In the genomic region with DNA sequence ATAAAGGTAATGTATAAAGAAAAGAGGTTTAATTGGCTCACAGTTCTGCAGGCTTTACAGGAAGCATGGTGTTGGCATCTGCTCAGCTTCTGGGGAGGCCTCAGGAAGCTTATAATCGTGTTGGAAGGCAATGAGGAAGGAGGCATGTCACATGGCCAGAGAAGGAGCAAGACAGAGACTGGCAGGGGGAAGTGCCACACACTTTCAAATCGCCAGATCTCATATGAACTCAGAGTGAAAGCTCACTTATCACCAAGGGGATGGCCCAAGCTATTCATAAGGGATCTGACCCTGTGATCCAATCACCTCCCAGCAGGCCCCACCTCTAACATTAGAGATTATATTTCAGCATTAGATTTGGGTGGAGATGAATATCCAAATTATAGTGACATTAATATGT, we compare ENCODE assay signal across 1 cellular context.
TF ChIP-seq lines count a peak whose summit lies in the region.

No MANE protein-coding gene starts in this region.

TF ChIP-seq in GM12878, 131 proteins besides CTCF, POLR2A, EP300 and RAD21:
- no peak for TF ChIP-seq SP1 (IDR thresholded peaks at IDR 0.05; ENCODE audit: low read depth, low read length)
- no peak for TF ChIP-seq NFXL1 (IDR thresholded peaks at IDR 0.05; ENCODE audit: borderline replicate concordance)
- no peak for TF ChIP-seq SMARCA5 (IDR thresholded peaks at IDR 0.05)
- TF ChIP-seq ZBED1 (IDR thresholded peaks at IDR 0.05; ENCODE audit: borderline replicate concordance), result no peak
- TF ChIP-seq ZNF207 (IDR thresholded peaks at IDR 0.05; ENCODE audit: borderline replicate concordance), result no peak
- TF ChIP-seq, protein P1, sequence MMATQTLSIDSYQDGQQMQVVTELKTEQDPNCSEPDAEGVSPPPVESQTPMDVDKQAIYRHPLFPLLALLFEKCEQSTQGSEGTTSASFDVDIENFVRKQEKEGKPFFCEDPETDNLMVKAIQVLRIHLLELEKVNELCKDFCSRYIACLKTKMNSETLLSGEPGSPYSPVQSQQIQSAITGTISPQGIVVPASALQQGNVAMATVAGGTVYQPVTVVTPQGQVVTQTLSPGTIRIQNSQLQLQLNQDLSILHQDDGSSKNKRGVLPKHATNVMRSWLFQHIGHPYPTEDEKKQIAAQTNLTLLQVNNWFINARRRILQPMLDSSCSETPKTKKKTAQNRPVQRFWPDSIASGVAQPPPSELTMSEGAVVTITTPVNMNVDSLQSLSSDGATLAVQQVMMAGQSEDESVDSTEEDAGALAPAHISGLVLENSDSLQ (IDR thresholded peaks at IDR 0.05), result no peak
- TF ChIP-seq YY1 (IDR thresholded peaks at IDR 0.05; ENCODE audit: low read depth, low read length), result no peak
- no peak for TF ChIP-seq ZZZ3 (IDR thresholded peaks at IDR 0.05; ENCODE audit: control insufficient read depth, insufficient read length, low read depth)
- TF ChIP-seq SREBF1 (IDR thresholded peaks at IDR 0.05; ENCODE audit: low read length), result no peak
- TF ChIP-seq, protein P2, sequence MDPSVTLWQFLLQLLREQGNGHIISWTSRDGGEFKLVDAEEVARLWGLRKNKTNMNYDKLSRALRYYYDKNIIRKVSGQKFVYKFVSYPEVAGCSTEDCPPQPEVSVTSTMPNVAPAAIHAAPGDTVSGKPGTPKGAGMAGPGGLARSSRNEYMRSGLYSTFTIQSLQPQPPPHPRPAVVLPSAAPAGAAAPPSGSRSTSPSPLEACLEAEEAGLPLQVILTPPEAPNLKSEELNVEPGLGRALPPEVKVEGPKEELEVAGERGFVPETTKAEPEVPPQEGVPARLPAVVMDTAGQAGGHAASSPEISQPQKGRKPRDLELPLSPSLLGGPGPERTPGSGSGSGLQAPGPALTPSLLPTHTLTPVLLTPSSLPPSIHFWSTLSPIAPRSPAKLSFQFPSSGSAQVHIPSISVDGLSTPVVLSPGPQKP (IDR thresholded peaks at IDR 0.05; ENCODE audit: low read depth, low read length), result no peak
